10 cellular contexts compared by ENCODE assay signal in genomic region chr2:209425082-209426071, GRCh38. TPM values are rescaled to one million over a fixed set of nuclear protein-coding genes. Genes with fewer than 3 reads are reported as not detected.
A peak's percentile ranks its signal among the peaks of the same experiment; 100 is the strongest.
DNase-seq lines count a peak whose midpoint lies in the region; ATAC-seq and TF ChIP-seq lines count a peak whose summit lies in the region.
"Had no signal": no experiment of that assay in that cellular context is flagged by ENCODE, and none has a peak within 500 bp of the region (broad histone marks: within the 10 kb centered on the region; RNA-seq: fewer than 3 reads in every experiment).

No MANE protein-coding gene starts in this region.

- H3K27me3 Mint-ChIP-seq in CD8-positive, alpha-beta memory T cell, result peaks cover 8 to 27% of the 10 kb centered on the region in 2 donors
- H3K27me3 Mint-ChIP-seq in neural crest cell (ENCODE audit: low read depth), result no peaks in the 10 kb centered on the region

- H3K4me2 ChIP-seq in Karpas-422 (ENCODE audit: low read depth, low read length, poor library complexity, severe bottlenecking), result no peak overlapping the region

- no peaks in the 10 kb centered on the region for H3K79me2 ChIP-seq in Karpas-422 (ENCODE audit: low read length)

- H3K4me1 ChIP-seq in CD8-positive, alpha-beta memory T cell (ENCODE audit: insufficient read depth, low read length), result no peaks in the 10 kb centered on the region
- H3K4me1 ChIP-seq in Karpas-422 (ENCODE audit: low read length), result peaks cover 10% of the 10 kb centered on the region
- peaks cover 10% of the 10 kb centered on the region for H3K4me1 ChIP-seq in Panc1 (ENCODE audit: control insufficient read depth, insufficient read depth, low read length)

- TF ChIP-seq CTCF in Panc1 (IDR thresholded peaks at IDR 0.05), result peak; percentile 81
- TF ChIP-seq CTCF in epithelial cell of proximal tubule (conservative IDR thresholded peaks at IDR 0.05; ENCODE audit: low read depth, low read length), result peak; percentile 78
- TF ChIP-seq CTCF in neural crest cell (conservative IDR thresholded peaks at IDR 0.05), result peak; percentile 70

- no peaks in the 10 kb centered on the region for H3K9me3 ChIP-seq in CD8-positive, alpha-beta memory T cell (ENCODE audit: low read length)
- H3K9me3 ChIP-seq in Karpas-422 (ENCODE audit: low read length), result no peaks in the 10 kb centered on the region
- no peaks in the 10 kb centered on the region for H3K9me3 ChIP-seq in Panc1 (ENCODE audit: control insufficient read depth, insufficient read depth, low read depth, low read length)

- no peaks in the 10 kb centered on the region for H3K27me3 ChIP-seq in CD8-positive, alpha-beta memory T cell (ENCODE audit: insufficient read depth, low read length, poor library complexity, severe bottlenecking)
- no peaks in the 10 kb centered on the region for H3K27me3 ChIP-seq in Karpas-422 (ENCODE audit: low read length)
- no peaks in the 10 kb centered on the region for H3K27me3 ChIP-seq in Panc1 (ENCODE audit: control insufficient read depth, insufficient read depth, low read length)

- no peaks in the 10 kb centered on the region for H3K36me3 ChIP-seq in CD8-positive, alpha-beta memory T cell (ENCODE audit: insufficient read depth, low read length)
- no peaks in the 10 kb centered on the region for H3K36me3 ChIP-seq in Karpas-422 (ENCODE audit: insufficient read depth, low read length)
- H3K36me3 ChIP-seq in Panc1 (ENCODE audit: control insufficient read depth, insufficient read depth, low read length), result no peaks in the 10 kb centered on the region

- peak overlapping the region in 4 of 7 donors; percentile 16 to 79 (median 58) for H3K4me3 Mint-ChIP-seq in CD8-positive, alpha-beta memory T cell
- peak overlapping the region; percentile 98 for H3K4me3 Mint-ChIP-seq in neural crest cell

- no peak overlapping the region for H3K4me3 ChIP-seq in CD8-positive, alpha-beta memory T cell (ENCODE audit: low read length)
- H3K4me3 ChIP-seq in Karpas-422 (ENCODE audit: low read length) (no peak overlapping the region), Panc1 (ENCODE audit: low read depth in 2 of 2, low read length in 2 of 2) (peak overlapping the region; percentile 86 to 90), epithelial cell of proximal tubule (ENCODE audit: low read depth, low read length) (peak overlapping the region; percentile 74)

- H3K9ac ChIP-seq in Karpas-422 (ENCODE audit: low read length), result no peak overlapping the region

- no peak for DNase-seq in CD8-positive, alpha-beta memory T cell
- DNase-seq in Karpas-422, result peak; percentile 69
- DNase-seq in Panc1 (ENCODE audit: low read depth, low spot score), result peak; percentile 20
- DNase-seq in epithelial cell of proximal tubule (ENCODE audit: low read depth), result no peak
- peak; percentile 9 for DNase-seq in neural crest cell (ENCODE audit: low read depth, low spot score)
- no peak for DNase-seq in stimulated activated naive CD4-positive, alpha-beta T cell (lab: John Stamatoyannopoulos, UW)
- DNase-seq in activated CD4-positive, CD25-positive, alpha-beta regulatory T cell (lab: John Stamatoyannopoulos, UW), result no peak

- no peaks in the 10 kb centered on the region for H3K9me2 ChIP-seq in Karpas-422 (replicated peaks; ENCODE audit: insufficient read depth, low read length)

- in situ Hi-C loops in Panc1 (cut with HindIII; ENCODE audit: low pct_unique_long_range_greater_than_20kb, low sequenced_read_pairs), result no loop called here

- ATAC-seq in GM18867 (IDR thresholded peaks at IDR 0.05; ENCODE audit: unreplicated experiment), result peak; percentile 39
- ATAC-seq in Panc1, result peak; percentile 48

- H2AFZ ChIP-seq in Karpas-422 (ENCODE audit: low read length), result no peak overlapping the region

- H4K20me1 ChIP-seq in Karpas-422 (ENCODE audit: insufficient read depth, low read depth, low read length), result no peaks in the 10 kb centered on the region

- CTCF ChIA-PET in CD8-positive, alpha-beta memory T cell (lab: Charles Lee), result no interaction called here
- CTCF ChIA-PET in Panc1 (lab: Charles Lee), result interaction anchor here (0.5 to 1.6 kb wide), 10 partner anchors 74 to 1018 kb away, joined by 3 to 10 read pairs (median 4); partner anchors contain the start of gene PTH2R

- H3K9me3 Mint-ChIP-seq in CD8-positive, alpha-beta memory T cell, result peaks cover 0 to 5% (median 0%) of the 10 kb centered on the region in 5 donors
- no peaks in the 10 kb centered on the region for H3K9me3 Mint-ChIP-seq in neural crest cell
- H3K9me3 Mint-ChIP-seq: stimulated activated naive CD8-positive, alpha-beta T cell treated with anti-CD3 and anti-CD28 coated beads, Interleukin-15, Interleukin-2, amounts not matched to agents 100 ng/mL and 50 ng/mL, for 24 hours had no signal

- no peak overlapping the region for H3K27ac Mint-ChIP-seq in CD8-positive, alpha-beta memory T cell
- H3K27ac Mint-ChIP-seq in neural crest cell (ENCODE audit: unreplicated experiment), result peak overlapping the region; percentile 83
- H3K27ac Mint-ChIP-seq: stimulated activated naive CD8-positive, alpha-beta T cell treated with anti-CD3 and anti-CD28 coated beads, Interleukin-15, Interleukin-2, amounts not matched to agents 100 ng/mL and 50 ng/mL, for 24 hours had no signal

- no peaks in the 10 kb centered on the region for H3K36me3 Mint-ChIP-seq in CD8-positive, alpha-beta memory T cell
- peaks cover 2% of the 10 kb centered on the region for H3K36me3 Mint-ChIP-seq in neural crest cell (ENCODE audit: low read depth)

- H3K4me1 Mint-ChIP-seq in CD8-positive, alpha-beta memory T cell, result peaks cover 13 to 16% (median 15%) of the 10 kb centered on the region in 3 donors
- H3K4me1 Mint-ChIP-seq in neural crest cell, result peaks cover 49% of the 10 kb centered on the region

- H3K27ac ChIP-seq in CD8-positive, alpha-beta memory T cell (ENCODE audit: low read depth, low read length), result no peak overlapping the region
- no peak overlapping the region for H3K27ac ChIP-seq in Karpas-422 (ENCODE audit: low read length)
- H3K27ac ChIP-seq in Panc1 (ENCODE audit: low read length), result peak overlapping the region; percentile 79

- POLR2A ChIA-PET in CD8-positive, alpha-beta memory T cell (lab: Charles Lee), result no interaction called here
- POLR2A ChIA-PET in Panc1 (lab: Charles Lee), result interaction anchor here (0.6 kb wide), 2 partner anchors 98 to 115 kb away, joined by 5 to 13 read pairs; no protein-coding TSS in a partner anchor

- TSS peak; percentile 62 for BruUV-seq in Panc1 (replicated peaks; lab: Mats Ljungman, UMichigan)

- intact Hi-C loops in Panc1 (cut with micrococcal nuclease; ENCODE audit: unreplicated experiment), result loop anchor here (1.0 to 10.0 kb wide), 5 partner anchors 91 to 769 kb away; no protein-coding TSS in a partner anchor

RNA-seq across cellular contexts. Expression of gene MAP2, which starts 1.5 kb away (rescaled TPM):
- not detected for total RNA-seq in CD8-positive, alpha-beta memory T cell
- 0.08 TPM for polyA plus RNA-seq in CD8-positive, alpha-beta memory T cell
- 0.97 and 1.5 TPM in 2 replicates for total RNA-seq in Karpas-422 (2014; rRNA removed; shearing (Covaris generic); ENCODE audit: low replicate concordance)
- 44.9 TPM for total RNA-seq in Panc1 (2021; ENCODE audit: unreplicated experiment)
- polyA plus RNA-seq in Panc1 (2012; ENCODE audit: insufficient read length), result 26.6 TPM
- total RNA-seq in epithelial cell of proximal tubule, result 4.0 and 12.2 TPM in 2 replicates
- 119 and 123 TPM in 2 replicates for total RNA-seq in neural crest cell
- total RNA-seq: activated CD8-positive, alpha-beta memory T cell treated with anti-CD3 and anti-CD28 coated beads for 36 hours had no signal

Comparison
In these comparisons a context has a peak if more than half of its experiments do, and no peak if none do; other contexts are left out.
1. DNase-seq: peak in Karpas-422 (single experiment), Panc1 (single experiment) and neural crest cell (single experiment); none in CD8-positive, alpha-beta memory T cell (0 of 5), epithelial cell of proximal tubule (single experiment), stimulated activated naive CD4-positive, alpha-beta T cell (0 of 6) and activated CD4-positive, CD25-positive, alpha-beta regulatory T cell (0 of 4).
2. H3K4me3 ChIP-seq: peak in Panc1 (2 of 2) and epithelial cell of proximal tubule (single experiment); none in CD8-positive, alpha-beta memory T cell (single experiment) and Karpas-422 (single experiment).
3. Peak in every context shown above with its lines, with median percentiles within 50 percentile points of each other: CTCF ChIP-seq.